9 cellular contexts compared by ENCODE assay signal in the genomic region with DNA sequence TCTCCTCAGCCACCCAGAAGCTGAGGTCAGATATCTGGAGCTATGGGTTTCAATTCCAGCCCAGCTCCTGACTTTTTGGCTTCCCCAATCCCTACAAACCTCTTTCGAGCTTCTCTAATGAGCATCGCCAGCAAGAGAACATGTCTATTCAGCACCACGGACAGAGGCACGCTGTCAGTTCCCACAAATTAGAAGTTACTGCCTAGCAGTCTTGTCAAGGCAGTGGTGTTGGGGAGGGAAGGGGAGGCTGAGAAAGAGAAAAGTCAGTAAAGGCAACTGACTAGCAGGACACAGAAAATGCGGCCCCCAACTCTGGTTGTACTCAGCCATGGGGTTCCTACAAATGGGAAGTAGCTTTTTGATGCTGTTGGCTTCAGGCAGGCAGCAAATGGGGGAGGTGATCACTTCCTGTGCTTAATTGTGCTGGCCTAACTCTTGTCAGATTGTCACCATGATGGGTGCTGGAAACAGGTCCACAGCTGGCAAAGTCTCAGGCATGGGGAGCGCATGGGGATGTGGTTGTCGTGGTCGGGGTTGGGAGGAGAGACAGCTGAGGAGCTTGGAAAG.
A peak's percentile ranks its signal among the peaks of the same experiment; 100 is the strongest.
DNase-seq lines count a peak whose midpoint lies in the region; ATAC-seq and TF ChIP-seq lines count a peak whose summit lies in the region.
"Had no signal": no experiment of that assay in that cellular context is flagged by ENCODE, and none has a peak within 500 bp of the region (broad histone marks: within the 10 kb centered on the region; RNA-seq: fewer than 3 reads in every experiment).

No MANE protein-coding gene starts in this region.

- H3K4me3 ChIP-seq in cardiac muscle cell, result no peak overlapping the region
- H3K4me3 ChIP-seq in fibroblast of the aortic adventitia (ENCODE audit: low read depth, low read length), result no peak overlapping the region

- in situ Hi-C loops in SK-MEL-5 (cut with HindIII; ENCODE audit: low pct_unique_long_range_greater_than_20kb, low sequenced_read_pairs), result no loop called here

- H3K4me1 ChIP-seq in cardiac muscle cell (ENCODE audit: low read depth), result no peaks in the 10 kb centered on the region

- no peak overlapping the region for H3K27ac ChIP-seq in cardiac muscle cell

- intact Hi-C loops in left ventricle myocardium superior (cut with micrococcal nuclease), result loop anchor here (10.0 kb wide), 1 partner anchor 953 kb away; no protein-coding TSS in a partner anchor

- peaks cover 62% of the 10 kb centered on the region for H3K27me3 ChIP-seq in cardiac muscle cell

- no peaks in the 10 kb centered on the region for H3K36me3 ChIP-seq in cardiac muscle cell

- TF ChIP-seq CTCF in cardiac muscle cell (IDR thresholded peaks at IDR 0.05; ENCODE audit: low read depth, low read length), result no peak
- TF ChIP-seq CTCF in fibroblast of the aortic adventitia (IDR thresholded peaks at IDR 0.05; ENCODE audit: insufficient read depth, low read length), result no peak

- ATAC-seq in left ventricle myocardium superior (no peak), HG03565 (IDR thresholded peaks at IDR 0.05; ENCODE audit: unreplicated experiment) (no peak), HG02885 (IDR thresholded peaks at IDR 0.05; ENCODE audit: poor library complexity, unreplicated experiment) (no peak)
- ATAC-seq: left colon had no signal

- H3K9me3 ChIP-seq in cardiac muscle cell (ENCODE audit: low read depth), result no peaks in the 10 kb centered on the region

- DNase-seq in cardiac muscle cell (ENCODE audit: low read depth in 1 of 2, low spot score in 1 of 2), result peak; percentile 75 to 89
- no peak for DNase-seq in left ventricle myocardium superior
- DNase-seq in SK-MEL-5 (ENCODE audit: low read depth, low spot score), result peak; percentile 45
- DNase-seq in fibroblast of the aortic adventitia (ENCODE audit: low read depth), result peak; percentile 75
- peak; percentile 12 for DNase-seq in stimulated activated CD4-positive, alpha-beta T cell treated with anti-CD3 and anti-CD28 coated beads, Interleukin-4, amount 100 ng/mL, for 24 hours
- no peak for DNase-seq in NCI-H1436 treated with DMSO at 0.1 percent for 48 hours (lab: John Stamatoyannopoulos, UW)

Comparison
In these comparisons a context has a peak if more than half of its experiments do, and no peak if none do; other contexts are left out.
1. DNase-seq: peak in cardiac muscle cell (2 of 2), SK-MEL-5 (single experiment), fibroblast of the aortic adventitia (single experiment) and stimulated activated CD4-positive, alpha-beta T cell treated with anti-CD3 and anti-CD28 coated beads, Interleukin-4, amount 100 ng/mL, for 24 hours (single experiment); none in left ventricle myocardium superior (single experiment) and NCI-H1436 treated with DMSO at 0.1 percent for 48 hours (single experiment).